ENCODE assay signal across 1 cellular context in genomic region chr7:103148994-103149807, GRCh38.
A peak's percentile ranks its signal among the peaks of the same experiment; 100 is the strongest.
TF ChIP-seq lines count a peak whose summit lies in the region.

TSS of gene NAPEPLD (minus strand) at chr7:103149099. CDS start at chr7:103128776, 20,323 bp downstream.

TF ChIP-seq in HepG2, 621 proteins besides CTCF, POLR2A, EP300 and RAD21 (continued from another document and continues in another):
- TF ChIP-seq LBX2 (CRISPR knock-in tag; IDR thresholded peaks at IDR 0.05; ENCODE audit: borderline replicate concordance) (peak; percentile 73; the same call in 1 of the 2 replicates), MAZ (IDR thresholded peaks at IDR 0.05; ENCODE audit: borderline replicate concordance, low read depth, low read length) (no peak), MAZ (CRISPR knock-in tag; IDR thresholded peaks at IDR 0.05; ENCODE audit: low read depth) (peak; percentile 66; the same call in 1 of the 2 replicates), ZSCAN20 (CRISPR knock-in tag; IDR thresholded peaks at IDR 0.05; ENCODE audit: borderline replicate concordance) (peak; percentile 89; the same call in 1 of the 2 replicates), ZBTB33 (CRISPR knock-in tag; IDR thresholded peaks at IDR 0.05) (peak; percentile 86), ZNF24 (IDR thresholded peaks at IDR 0.05) (no peak), ZMAT3 (CRISPR knock-in tag; conservative IDR thresholded peaks at IDR 0.05) (peak; percentile 66; the same call in 1 of the 2 replicates), MED1 (CRISPR knock-in tag; IDR thresholded peaks at IDR 0.05) (0 out of 2 replicates have a peak, but pooled peaks have one; percentile 23), ZNF709 (CRISPR knock-in tag; IDR thresholded peaks at IDR 0.05) (no peak; the same call in 1 of the 2 replicates), HOMEZ (CRISPR knock-in tag; IDR thresholded peaks at IDR 0.05; ENCODE audit: low read depth) (peak; percentile 22; the same call in 1 of the 2 replicates), PRDM4 (CRISPR knock-in tag; IDR thresholded peaks at IDR 0.05; ENCODE audit: borderline replicate concordance) (no peak), TEF (CRISPR knock-in tag; IDR thresholded peaks at IDR 0.05) (peak; percentile 64; the same call in 1 of the 2 replicates), ZNF280D (CRISPR knock-in tag; IDR thresholded peaks at IDR 0.05) (peak; percentile 96), ZNF460 (CRISPR knock-in tag; IDR thresholded peaks at IDR 0.05; ENCODE audit: borderline replicate concordance) (no peak), ASH2L (IDR thresholded peaks at IDR 0.05; ENCODE audit: insufficient read length, low read depth, low read length) (peak; percentile 89), PRDM10 (CRISPR knock-in tag; IDR thresholded peaks at IDR 0.05; ENCODE audit: low read depth) (peak; percentile 78; the same call in 1 of the 2 replicates), GLI4 (CRISPR knock-in tag; IDR thresholded peaks at IDR 0.05; ENCODE audit: borderline replicate concordance) (peak; percentile 71; the same call in 1 of the 2 replicates), ZNF501 (CRISPR knock-in tag; IDR thresholded peaks at IDR 0.05) (peak; percentile 72), ZNF614 (CRISPR knock-in tag; IDR thresholded peaks at IDR 0.05; ENCODE audit: borderline replicate concordance) (peak; percentile 30; the same call in 1 of the 2 replicates), REPIN1 (CRISPR knock-in tag; IDR thresholded peaks at IDR 0.05; ENCODE audit: borderline replicate concordance, low read depth) (no peak), ZNF574 (CRISPR knock-in tag; IDR thresholded peaks at IDR 0.05) (peak; percentile 86), KDM5A (IDR thresholded peaks at IDR 0.05; ENCODE audit: borderline replicate concordance, low read length) (peak; percentile 27; the same call in 1 of the 2 replicates), AKNA (CRISPR knock-in tag; IDR thresholded peaks at IDR 0.05; ENCODE audit: borderline replicate concordance) (peak; percentile 81; the same call in 1 of the 2 replicates), ZNF782 (CRISPR knock-in tag; IDR thresholded peaks at IDR 0.05; ENCODE audit: borderline replicate concordance) (no peak), ZBTB8A (CRISPR knock-in tag; IDR thresholded peaks at IDR 0.05; ENCODE audit: borderline replicate concordance, low read depth) (no peak), CREB1 (IDR thresholded peaks at IDR 0.05) (no peak; the same call in 1 of the 2 replicates), CREB1 (CRISPR knock-in tag; IDR thresholded peaks at IDR 0.05) (peak; percentile 31; the same call in 1 of the 2 replicates), MEIS2 (CRISPR knock-in tag; IDR thresholded peaks at IDR 0.05) (peak; percentile 58; the same call in 1 of the 2 replicates), RFXANK (CRISPR knock-in tag; IDR thresholded peaks at IDR 0.05) (no peak), PTBP1 (IDR thresholded peaks at IDR 0.05; ENCODE audit: low read depth, low read length, poor library complexity, severe bottlenecking) (no peak)
